Comparison of ENCODE assay signal across 25 cellular contexts in genomic region chr19:28505134-28505533, GRCh38.
"Had no signal": no experiment of that assay in that cellular context is flagged by ENCODE, and none has a peak within 500 bp of the region (broad histone marks: within the 10 kb centered on the region; RNA-seq: fewer than 3 reads in every experiment).

No MANE protein-coding gene starts in this region.

- H3K4me1 Mint-ChIP-seq: activated B cell treated with CpG ODN at 0.5 μM for 24 hours; activated T-helper 17 cell treated with anti-CD3 and anti-CD28 coated beads, Interleukin-2, amount 50 U/mL, for 72 hours; T-helper 17 cell had no signal

- ATAC-seq: activated CD4-positive, CD25-positive, alpha-beta regulatory T cell treated with anti-CD3 and anti-CD28 coated beads, Interleukin-2, amount 50 U/mL, for 24 hours; activated CD8-positive, alpha-beta T cell treated with anti-CD3 and anti-CD28 coated beads for 36 hours; activated naive CD4-positive, alpha-beta T cell treated with anti-CD3 and anti-CD28 coated beads, Interleukin-2, amount 50 U/mL, for 72 hours; activated T-cell treated with anti-CD3 and anti-CD28 coated beads, Interleukin-2, amount 50 U/mL, for 4 hours; activated T-helper 17 cell treated with anti-CD3 and anti-CD28 coated beads, Interleukin-2, amount 50 U/mL, for 72 hours; gastroesophageal sphincter; T-helper 17 cell had no signal

- DNase-seq: activated B cell treated with CpG ODN at 0.5 μM for 24 hours; activated CD4-positive, alpha-beta T cell treated with anti-CD3 and anti-CD28 coated beads for 48 hours; activated CD4-positive, alpha-beta T cell treated with anti-CD3 and anti-CD28 coated beads, Interleukin-2, amount 50 U/mL, for 1 hour; activated CD4-positive, alpha-beta T cell treated with anti-CD3 and anti-CD28 coated beads, Interleukin-2, amount 50 U/mL, for 48 hours; activated CD8-positive, alpha-beta memory T cell treated with anti-CD3 and anti-CD28 coated beads for 24 hours; activated CD8-positive, alpha-beta T cell treated with anti-CD3 and anti-CD28 coated beads for 36 hours; activated effector memory CD4-positive, alpha-beta T cell treated with Interleukin-2 at 50 U/mL for 16 hours; activated naive CD4-positive, alpha-beta T cell treated with anti-CD3 and anti-CD28 coated beads for 36 hours; activated naive CD8-positive, alpha-beta T cell treated with anti-CD3 and anti-CD28 coated beads, Interleukin-2, amount 10 ng/mL, durations not matched to agents 7 days and 5 days; activated T-cell treated with anti-CD3 and anti-CD28 coated beads, Interleukin-2, amount 50 U/mL, for 4 hours; central memory CD4-positive, alpha-beta T cell; cortex of kidney; effector CD8-positive, alpha-beta T cell; esophagus squamous epithelium; foreskin melanocyte; T-helper 1 cell; T-helper 17 cell; T1000; WERI-Rb-1 had no signal

- H3K36me3 Mint-ChIP-seq: activated naive CD4-positive, alpha-beta T cell treated with anti-CD3 and anti-CD28 coated beads, Interleukin-2, amount 50 U/mL, for 72 hours; brain had no signal

- H3K4me3 Mint-ChIP-seq: activated B cell treated with CpG ODN at 0.5 μM for 24 hours; activated CD8-positive, alpha-beta T cell treated with anti-CD3 and anti-CD28 coated beads for 36 hours; activated naive CD4-positive, alpha-beta T cell treated with anti-CD3 and anti-CD28 coated beads for 36 hours; activated naive CD8-positive, alpha-beta T cell treated with anti-CD3 and anti-CD28 coated beads, Interleukin-2, amount 10 ng/mL, durations not matched to agents 7 days and 5 days; activated T-cell treated with anti-CD3 and anti-CD28 coated beads, Interleukin-2, amount 50 U/mL, for 4 hours; activated T-helper 17 cell treated with anti-CD3 and anti-CD28 coated beads, Interleukin-2, amount 50 U/mL, for 72 hours; brain; T-helper 17 cell; T-helper 2 cell treated with Interferon-gamma antibody and Interleukin-4, amounts not matched to agents 5 μg/mL and 100 μg/mL, for 36 hours had no signal

- H3K27ac Mint-ChIP-seq: activated B cell treated with CpG ODN at 0.5 μM for 24 hours; activated CD8-positive, alpha-beta T cell treated with anti-CD3 and anti-CD28 coated beads for 36 hours; activated naive CD4-positive, alpha-beta T cell treated with anti-CD3 and anti-CD28 coated beads for 36 hours; activated naive CD8-positive, alpha-beta T cell treated with anti-CD3 and anti-CD28 coated beads, Interleukin-2, amount 10 ng/mL, durations not matched to agents 7 days and 5 days; activated T-helper 17 cell treated with anti-CD3 and anti-CD28 coated beads, Interleukin-2, amount 50 U/mL, for 72 hours; brain; T-helper 17 cell; T-helper 2 cell treated with Interferon-gamma antibody and Interleukin-4, amounts not matched to agents 5 μg/mL and 100 μg/mL, for 36 hours had no signal

- H3K27me3 Mint-ChIP-seq: activated B cell treated with CpG ODN at 0.5 μM for 24 hours; activated T-helper 17 cell treated with anti-CD3 and anti-CD28 coated beads, Interleukin-2, amount 50 U/mL, for 72 hours had no signal

- H3K9me3 Mint-ChIP-seq: activated B cell treated with CpG ODN at 0.5 μM for 24 hours; activated CD8-positive, alpha-beta T cell treated with anti-CD3 and anti-CD28 coated beads for 36 hours; activated naive CD4-positive, alpha-beta T cell treated with anti-CD3 and anti-CD28 coated beads for 36 hours; activated T-cell treated with anti-CD3 and anti-CD28 coated beads, Interleukin-2, amount 50 U/mL, for 4 hours; activated T-helper 17 cell treated with anti-CD3 and anti-CD28 coated beads, Interleukin-2, amount 50 U/mL, for 72 hours; brain; T-helper 2 cell treated with Interferon-gamma antibody and Interleukin-4, amounts not matched to agents 5 μg/mL and 100 μg/mL, for 36 hours had no signal
